ENCODE assay signal across 21 cellular contexts in genomic region chr2:39142904-39143617, GRCh38. TPM values are rescaled to one million over a fixed set of nuclear protein-coding genes. Genes with fewer than 3 reads are reported as not detected.
DNase-seq lines count a peak whose midpoint lies in the region; ATAC-seq and TF ChIP-seq lines count a peak whose summit lies in the region.
"Had no signal": no experiment of that assay in that cellular context is flagged by ENCODE, and none has a peak within 500 bp of the region (broad histone marks: within the 10 kb centered on the region; RNA-seq: fewer than 3 reads in every experiment).

No MANE protein-coding gene starts in this region.

- H3K4me1 ChIP-seq in Karpas-422 (ENCODE audit: low read length) (peaks cover 53% of the 10 kb centered on the region), neural progenitor cell (no peaks in the 10 kb centered on the region)
- H3K4me1 ChIP-seq: transverse colon had no signal

- H3K27me3 Mint-ChIP-seq in activated CD8-positive, alpha-beta T cell treated with anti-CD3 and anti-CD28 coated beads, Interleukin-2, amount 10 ng/mL, durations not matched to agents 7 days and 5 days (ENCODE audit: low read depth), result no peaks in the 10 kb centered on the region
- H3K27me3 Mint-ChIP-seq in activated CD8-positive, alpha-beta T cell treated with anti-CD3 and anti-CD28 coated beads for 36 hours, result no peaks in the 10 kb centered on the region
- H3K27me3 Mint-ChIP-seq in T-cell, result no peaks in the 10 kb centered on the region
- peaks cover 2% of the 10 kb centered on the region for H3K27me3 Mint-ChIP-seq in neural progenitor cell (ENCODE audit: insufficient read depth, low read depth)
- H3K27me3 Mint-ChIP-seq: stimulated activated naive CD8-positive, alpha-beta T cell treated with anti-CD3 and anti-CD28 coated beads, Interleukin-15, amount 100 ng/mL, for 72 hours had no signal

- peak overlapping the region; percentile 94 for H3K27ac ChIP-seq in Karpas-422 (ENCODE audit: low read length)
- H3K27ac ChIP-seq in neural progenitor cell, result peak overlapping the region; percentile 13
- H3K27ac ChIP-seq: C4-2B, transverse colon had no signal

- DNase-seq in activated CD8-positive, alpha-beta T cell treated with anti-CD3 and anti-CD28 coated beads, Interleukin-2, amount 10 ng/mL, durations not matched to agents 7 days and 5 days, result peak; percentile 1
- no peak for DNase-seq in activated CD8-positive, alpha-beta T cell treated with anti-CD3 and anti-CD28 coated beads for 36 hours
- DNase-seq in Karpas-422, result peak; percentile 61
- no peak for DNase-seq in T-cell
- DNase-seq in neural progenitor cell (ENCODE audit: low spot score), result no peak
- DNase-seq in T-helper 9 cell, result no peak
- no peak for DNase-seq in foreskin fibroblast
- DNase-seq: ACHN; activated gamma-delta T cell treated with Interleukin-2 at 50 U/mL for 16 hours; dermis blood vessel endothelial cell; immature natural killer cell; mucosa of descending colon; NCI-H2107; NCI-H524; psoas muscle; stimulated activated naive CD8-positive, alpha-beta T cell treated with anti-CD3 and anti-CD28 coated beads, Interleukin-15, amount 100 ng/mL, for 72 hours; transverse colon had no signal

- no peaks in the 10 kb centered on the region for H3K9me3 ChIP-seq in Karpas-422 (ENCODE audit: low read length)
- no peaks in the 10 kb centered on the region for H3K9me3 ChIP-seq in neural progenitor cell (ENCODE audit: low read depth)
- H3K9me3 ChIP-seq: mucosa of descending colon, psoas muscle, transverse colon had no signal

- intact Hi-C loops in activated CD8-positive, alpha-beta T cell treated with anti-CD3 and anti-CD28 coated beads for 36 hours (cut with micrococcal nuclease), result no loop called here

- H3F3A ChIP-seq in neural progenitor cell (ENCODE audit: low read depth), result no peaks in the 10 kb centered on the region

- H3K9me3 Mint-ChIP-seq in activated CD8-positive, alpha-beta T cell treated with anti-CD3 and anti-CD28 coated beads, Interleukin-2, amount 10 ng/mL, durations not matched to agents 7 days and 5 days (ENCODE audit: insufficient read depth), result no peaks in the 10 kb centered on the region
- H3K9me3 Mint-ChIP-seq in activated CD8-positive, alpha-beta T cell treated with anti-CD3 and anti-CD28 coated beads for 36 hours, result no peaks in the 10 kb centered on the region
- no peaks in the 10 kb centered on the region for H3K9me3 Mint-ChIP-seq in T-cell
- H3K9me3 Mint-ChIP-seq in neural progenitor cell, result no peaks in the 10 kb centered on the region
- H3K9me3 Mint-ChIP-seq: immature natural killer cell; stimulated activated naive CD8-positive, alpha-beta T cell treated with anti-CD3 and anti-CD28 coated beads, Interleukin-15, amount 100 ng/mL, for 72 hours had no signal

- H3K9me2 ChIP-seq in Karpas-422 (replicated peaks; ENCODE audit: insufficient read depth, low read length), result no peaks in the 10 kb centered on the region

- H4K20me1 ChIP-seq in Karpas-422 (ENCODE audit: insufficient read depth, low read depth, low read length), result no peaks in the 10 kb centered on the region
- no peaks in the 10 kb centered on the region for H4K20me1 ChIP-seq in neural progenitor cell (ENCODE audit: low read depth)

- peak overlapping the region; percentile 8 for H3K27ac Mint-ChIP-seq in activated CD8-positive, alpha-beta T cell treated with anti-CD3 and anti-CD28 coated beads, Interleukin-2, amount 10 ng/mL, durations not matched to agents 7 days and 5 days
- H3K27ac Mint-ChIP-seq in activated CD8-positive, alpha-beta T cell treated with anti-CD3 and anti-CD28 coated beads for 36 hours, result no peak overlapping the region
- H3K27ac Mint-ChIP-seq in T-cell, result peak overlapping the region; percentile 68 to 90
- H3K27ac Mint-ChIP-seq in neural progenitor cell, result no peak overlapping the region
- H3K27ac Mint-ChIP-seq: immature natural killer cell; stimulated activated naive CD8-positive, alpha-beta T cell treated with anti-CD3 and anti-CD28 coated beads, Interleukin-15, amount 100 ng/mL, for 72 hours had no signal

- CTCF ChIA-PET in activated CD8-positive, alpha-beta T cell treated with anti-CD3 and anti-CD28 coated beads, Interleukin-2, amount 10 ng/mL, durations not matched to agents 7 days and 5 days (lab: Charles Lee), result interaction anchor here (0.9 to 2.5 kb wide), 8 partner anchors 10 to 87 kb away, joined by 3 to 11 read pairs (median 4); no protein-coding TSS in a partner anchor
- CTCF ChIA-PET in activated CD8-positive, alpha-beta T cell treated with anti-CD3 and anti-CD28 coated beads for 36 hours (lab: Charles Lee), result interaction anchor here (0.6 to 4.4 kb wide), 4 partner anchors 10 to 86 kb away, joined by 3 to 23 read pairs (median 3); no protein-coding TSS in a partner anchor
- CTCF ChIA-PET in T-cell (lab: Charles Lee), result interaction anchor here in 1 of 2 donors (0.6 kb wide), 1 partner anchor 13 kb away, joined by 3 read pairs; no protein-coding TSS in a partner anchor

- H3K36me3 ChIP-seq in Karpas-422 (ENCODE audit: insufficient read depth, low read length) (no peaks in the 10 kb centered on the region), neural progenitor cell (no peaks in the 10 kb centered on the region)
- H3K36me3 ChIP-seq: transverse colon had no signal

- ATAC-seq in activated CD8-positive, alpha-beta T cell treated with anti-CD3 and anti-CD28 coated beads, Interleukin-2, amount 10 ng/mL, durations not matched to agents 7 days and 5 days, result no peak
- ATAC-seq in activated CD8-positive, alpha-beta T cell treated with anti-CD3 and anti-CD28 coated beads for 36 hours, result no peak
- ATAC-seq in T-cell (replicated peaks in 1 of 4) (no peak), HG03097 (IDR thresholded peaks at IDR 0.05; ENCODE audit: low FRiP score, unreplicated experiment) (no peak)
- ATAC-seq: activated CD4-positive, CD25-positive, alpha-beta regulatory T cell treated with anti-CD3 and anti-CD28 coated beads, Interleukin-2, amount 50 U/mL, for 24 hours; mucosa of descending colon; psoas muscle; stimulated activated naive CD8-positive, alpha-beta T cell treated with anti-CD3 and anti-CD28 coated beads, Interleukin-15, amount 100 ng/mL, for 72 hours had no signal

- H3K4me2 ChIP-seq in Karpas-422 (ENCODE audit: low read depth, low read length, poor library complexity, severe bottlenecking) (peak overlapping the region; percentile 31), neural progenitor cell (no peak overlapping the region)

- no peak overlapping the region for H3K4me3 Mint-ChIP-seq in activated CD8-positive, alpha-beta T cell treated with anti-CD3 and anti-CD28 coated beads, Interleukin-2, amount 10 ng/mL, durations not matched to agents 7 days and 5 days
- H3K4me3 Mint-ChIP-seq in activated CD8-positive, alpha-beta T cell treated with anti-CD3 and anti-CD28 coated beads for 36 hours, result no peak overlapping the region
- H3K4me3 Mint-ChIP-seq in T-cell (no peak overlapping the region), neural progenitor cell (no peak overlapping the region)
- H3K4me3 Mint-ChIP-seq: immature natural killer cell; stimulated activated naive CD8-positive, alpha-beta T cell treated with anti-CD3 and anti-CD28 coated beads, Interleukin-15, amount 100 ng/mL, for 72 hours had no signal

- H3K36me3 Mint-ChIP-seq in activated CD8-positive, alpha-beta T cell treated with anti-CD3 and anti-CD28 coated beads, Interleukin-2, amount 10 ng/mL, durations not matched to agents 7 days and 5 days (ENCODE audit: low read depth), result peaks cover 10% of the 10 kb centered on the region
- no peaks in the 10 kb centered on the region for H3K36me3 Mint-ChIP-seq in activated CD8-positive, alpha-beta T cell treated with anti-CD3 and anti-CD28 coated beads for 36 hours (ENCODE audit: low read depth)
- H3K36me3 Mint-ChIP-seq in T-cell (no peaks in the 10 kb centered on the region), neural progenitor cell (no peaks in the 10 kb centered on the region)
- H3K36me3 Mint-ChIP-seq: immature natural killer cell had no signal

- peaks cover 53% of the 10 kb centered on the region for H3K4me1 Mint-ChIP-seq in activated CD8-positive, alpha-beta T cell treated with anti-CD3 and anti-CD28 coated beads, Interleukin-2, amount 10 ng/mL, durations not matched to agents 7 days and 5 days (ENCODE audit: low read depth)
- peaks cover 24% of the 10 kb centered on the region for H3K4me1 Mint-ChIP-seq in activated CD8-positive, alpha-beta T cell treated with anti-CD3 and anti-CD28 coated beads for 36 hours (ENCODE audit: low read depth)
- peaks cover 13 to 55% (median 31%) of the 10 kb centered on the region in 3 donors for H3K4me1 Mint-ChIP-seq in T-cell
- no peaks in the 10 kb centered on the region for H3K4me1 Mint-ChIP-seq in neural progenitor cell
- H3K4me1 Mint-ChIP-seq: immature natural killer cell had no signal

- no peaks in the 10 kb centered on the region for H3K27me3 ChIP-seq in Karpas-422 (ENCODE audit: low read length)
- no peaks in the 10 kb centered on the region for H3K27me3 ChIP-seq in neural progenitor cell
- H3K27me3 ChIP-seq: transverse colon had no signal

- POLR2A ChIA-PET in activated CD8-positive, alpha-beta T cell treated with anti-CD3 and anti-CD28 coated beads, Interleukin-2, amount 10 ng/mL, durations not matched to agents 7 days and 5 days (lab: Charles Lee), result interaction anchor here (1.8 to 2.0 kb wide), 4 partner anchors 15 to 85 kb away, joined by 5 to 13 read pairs (median 8); partner anchors contain the start of gene SOS1
- POLR2A ChIA-PET in activated CD8-positive, alpha-beta T cell treated with anti-CD3 and anti-CD28 coated beads for 36 hours (lab: Charles Lee), result interaction anchor here (1.0 kb wide), 1 partner anchor 15 kb away, joined by 3 read pairs; no protein-coding TSS in a partner anchor
- POLR2A ChIA-PET in T-cell (lab: Charles Lee), result interaction anchor here (0.5 to 0.9 kb wide), 2 partner anchors 22 to 23 kb away, joined by 3 to 4 read pairs; partner anchors contain the start of gene SOS1 (in 2 of the 2)

- peak overlapping the region; percentile 27 for H2AFZ ChIP-seq in Karpas-422 (ENCODE audit: low read length)
- no peak overlapping the region for H2AFZ ChIP-seq in neural progenitor cell (replicated peaks)

- no peak overlapping the region for H3K4me3 ChIP-seq in Karpas-422 (ENCODE audit: low read length)
- H3K4me3 ChIP-seq in neural progenitor cell, result no peak overlapping the region
- no peak overlapping the region for H3K4me3 ChIP-seq in foreskin fibroblast (ENCODE audit: low read depth in 1 of 2, low read length in 2 of 2)
- H3K4me3 ChIP-seq: mucosa of descending colon, psoas muscle, skin epidermis, transverse colon had no signal

- no peak for TF ChIP-seq CTCF in activated CD8-positive, alpha-beta T cell treated with anti-CD3 and anti-CD28 coated beads for 36 hours (IDR thresholded peaks at IDR 0.05)
- TF ChIP-seq CTCF in neural progenitor cell (IDR thresholded peaks at IDR 0.05) (no peak), foreskin fibroblast (IDR thresholded peaks at IDR 0.05; ENCODE audit: low read depth, low read length) (no peak)

- no peaks in the 10 kb centered on the region for H3K79me2 ChIP-seq in Karpas-422 (ENCODE audit: low read length)
- H3K79me2 ChIP-seq in neural progenitor cell (ENCODE audit: low read depth), result no peaks in the 10 kb centered on the region

- H3K9ac ChIP-seq in Karpas-422 (ENCODE audit: low read length) (peak overlapping the region; percentile 9), neural progenitor cell (no peak overlapping the region)

RNA-seq across cellular contexts. Expression of gene SOS1, which starts 22.2 kb away (rescaled TPM):
- total RNA-seq in activated CD8-positive, alpha-beta T cell treated with anti-CD3 and anti-CD28 coated beads, Interleukin-2, amount 10 ng/mL, durations not matched to agents 7 days and 5 days, result 100 to 1,000 TPM; 209 to 243 TPM
- 10 to 100 TPM; 43.6 to 56.8 TPM for total RNA-seq in activated CD8-positive, alpha-beta T cell treated with anti-CD3 and anti-CD28 coated beads for 36 hours
- total RNA-seq in Karpas-422 (2014; rRNA removed; shearing (Covaris generic); ENCODE audit: low replicate concordance), result 34.6 and 91.7 TPM in 2 replicates
- total RNA-seq in T-cell (100 to 1,000 TPM in 2 of 5 donors, 10 to 100 TPM in 3; 44.3 to 138 (median 82.9) TPM), neural progenitor cell (ENCODE audit: low replicate concordance) (26.6 and 28.5 TPM in 2 replicates)

Comparison
In these comparisons a context has a peak if more than half of its experiments do, and no peak if none do; other contexts are left out.
1. DNase-seq: peak in activated CD8-positive, alpha-beta T cell treated with anti-CD3 and anti-CD28 coated beads, Interleukin-2, amount 10 ng/mL, durations not matched to agents 7 days and 5 days (single experiment) and Karpas-422 (single experiment); none in activated CD8-positive, alpha-beta T cell treated with anti-CD3 and anti-CD28 coated beads for 36 hours (single experiment), T-cell (0 of 34), neural progenitor cell (single experiment), T-helper 9 cell (single experiment) and foreskin fibroblast (0 of 2).
2. H3K27ac Mint-ChIP-seq: peak in activated CD8-positive, alpha-beta T cell treated with anti-CD3 and anti-CD28 coated beads, Interleukin-2, amount 10 ng/mL, durations not matched to agents 7 days and 5 days (single experiment) and T-cell (2 of 2); none in activated CD8-positive, alpha-beta T cell treated with anti-CD3 and anti-CD28 coated beads for 36 hours (single experiment) and neural progenitor cell (single experiment).